Comparison of ENCODE assay signal across 19 cellular contexts in genomic region chr2:7956126-7956689, GRCh38.
DNase-seq lines count a peak whose midpoint lies in the region; FAIRE-seq and TF ChIP-seq lines count a peak whose summit lies in the region.
"Had no signal": no experiment of that assay in that cellular context is flagged by ENCODE, and none has a peak within 500 bp of the region (broad histone marks: within the 10 kb centered on the region; RNA-seq: fewer than 3 reads in every experiment).

No MANE protein-coding gene starts in this region.

- H3K27ac ChIP-seq in GM23248 (no peak overlapping the region), astrocyte (ENCODE audit: low read depth, low read length) (no peak overlapping the region), mesodermal cell (ENCODE audit: low read depth, low read length, severe bottlenecking) (peak overlapping the region; percentile 8), WERI-Rb-1 (no peak overlapping the region)

- no peak for FAIRE-seq in astrocyte (lab: Jason Lieb, UNC)
- no peak for FAIRE-seq in urothelium cell line (lab: Jason Lieb, UNC)
- FAIRE-seq: HTR-8/SVneo, RCC 7860 had no signal

- 85 to 90% methylated on average over 6 of the region's 6 CpGs for WGBS in GM23248 (ENCODE audit: low coverage in 1 of 2, low lambda C conversion rate in 2 of 2, missing lambda C conversion rate in 2 of 2), 2 experiments
- WGBS in mesodermal cell (ENCODE audit: insufficient coverage in 2 of 2), 2 experiments, result 82 to 100% methylated on average over 4 of the region's 6 CpGs

- H3K4me1 ChIP-seq in GM23248 (ENCODE audit: insufficient read depth) (no peaks in the 10 kb centered on the region), astrocyte (ENCODE audit: insufficient read depth, low read length) (no peaks in the 10 kb centered on the region), mesodermal cell (ENCODE audit: control insufficient read depth, insufficient read depth, low read length, poor library complexity, severe bottlenecking) (peaks cover 10% of the 10 kb centered on the region)
- H3K4me1 ChIP-seq: HAP-1 had no signal

- H3K9ac ChIP-seq in GM23248, result no peak overlapping the region
- H3K9ac ChIP-seq in astrocyte (ENCODE audit: low read length), result no peak overlapping the region

- no peaks in the 10 kb centered on the region for H3K36me3 ChIP-seq in GM23248 (ENCODE audit: low read depth)
- H3K36me3 ChIP-seq in astrocyte (ENCODE audit: insufficient read depth, low read length), result no peaks in the 10 kb centered on the region
- no peaks in the 10 kb centered on the region for H3K36me3 ChIP-seq in mesodermal cell (ENCODE audit: control insufficient read depth, insufficient read depth, low read length)
- H3K36me3 ChIP-seq in WERI-Rb-1, result no peaks in the 10 kb centered on the region
- H3K36me3 ChIP-seq: HAP-1 had no signal

- H4K20me1 ChIP-seq in GM23248 (ENCODE audit: insufficient read depth), result no peaks in the 10 kb centered on the region
- H4K20me1 ChIP-seq in astrocyte (ENCODE audit: insufficient read depth, low read length), result no peaks in the 10 kb centered on the region

- H2AFZ ChIP-seq in GM23248 (no peak overlapping the region), astrocyte (ENCODE audit: low read depth, low read length) (no peak overlapping the region)

- no peak overlapping the region for H3K4me3 Mint-ChIP-seq in astrocyte (ENCODE audit: unreplicated experiment)
- H3K4me3 Mint-ChIP-seq: CD8-positive, alpha-beta memory T cell; IgD-negative memory B cell had no signal

- H3K27me3 Mint-ChIP-seq in astrocyte (ENCODE audit: low read depth, unreplicated experiment), result peaks cover 12% of the 10 kb centered on the region
- H3K27me3 Mint-ChIP-seq: CD8-positive, alpha-beta memory T cell had no signal

- no peaks in the 10 kb centered on the region for H3K36me3 Mint-ChIP-seq in astrocyte (ENCODE audit: low read depth, unreplicated experiment)
- H3K36me3 Mint-ChIP-seq: CD8-positive, alpha-beta memory T cell; IgD-negative memory B cell had no signal

- H3K4me1 Mint-ChIP-seq in astrocyte (ENCODE audit: low read depth, unreplicated experiment), result peaks cover 5% of the 10 kb centered on the region
- H3K4me1 Mint-ChIP-seq: CD8-positive, alpha-beta memory T cell; IgD-negative memory B cell had no signal

- H3K27me3 ChIP-seq in GM23248 (replicated peaks; ENCODE audit: insufficient read depth) (no peaks in the 10 kb centered on the region), astrocyte (ENCODE audit: insufficient read depth, low read length) (no peaks in the 10 kb centered on the region), WERI-Rb-1 (ENCODE audit: insufficient read depth, low read depth, severe bottlenecking) (no peaks in the 10 kb centered on the region)

- in situ Hi-C loops in GM23248 (cut with MboI), result no loop called here

- H3K9me3 ChIP-seq in GM23248 (ENCODE audit: low read depth) (no peaks in the 10 kb centered on the region), astrocyte (ENCODE audit: insufficient read depth, low read depth, low read length) (no peaks in the 10 kb centered on the region), mesodermal cell (ENCODE audit: control insufficient read depth, low read length) (no peaks in the 10 kb centered on the region), WERI-Rb-1 (ENCODE audit: severe bottlenecking) (no peaks in the 10 kb centered on the region)
- H3K9me3 ChIP-seq: HAP-1 had no signal

- TF ChIP-seq CTCF in astrocyte (IDR thresholded peaks at IDR 0.05; ENCODE audit: insufficient read depth, low read depth, low read length), result no peak
- no peak for TF ChIP-seq CTCF in WERI-Rb-1 (IDR thresholded peaks at IDR 0.05; ENCODE audit: low read depth, low read length)

- no peaks in the 10 kb centered on the region for H3K79me2 ChIP-seq in GM23248 (ENCODE audit: insufficient read depth)
- H3K79me2 ChIP-seq in astrocyte (ENCODE audit: insufficient read depth, low read length), result no peaks in the 10 kb centered on the region

- DNase-seq in AG08395 (ENCODE audit: low spot score) (peak; percentile 17), GM23248 (peak; percentile 38), astrocyte (ENCODE audit: low read depth) (peak; percentile 4), SW 1271 (lab: John Stamatoyannopoulos, UW) (no peak), WERI-Rb-1 (no peak), urothelium cell line (ENCODE audit: low spot score) (no peak)
- no peak for DNase-seq in stimulated activated CD8-positive, alpha-beta memory T cell treated with anti-CD3 and anti-CD28 coated beads, Interleukin-4, amount 100 ng/mL, for 48 hours
- DNase-seq: C1 segment of cervical spinal cord; CD8-positive, alpha-beta memory T cell; DMS79 treated with DMSO at 0.1 percent for 48 hours; Karpas-422; NCI-H1417 treated with DMSO at 0.1 percent for 48 hours; NCI-H1930; NCI-H774 had no signal

- no peak overlapping the region for H3K4me3 ChIP-seq in GM23248
- H3K4me3 ChIP-seq in astrocyte (ENCODE audit: insufficient read depth, low read depth, low read length), result no peak overlapping the region
- no peak overlapping the region for H3K4me3 ChIP-seq in mesodermal cell (ENCODE audit: extremely low read depth, insufficient read depth, low read length, poor library complexity, severe bottlenecking)
- no peak overlapping the region for H3K4me3 ChIP-seq in WERI-Rb-1 (ENCODE audit: low read depth, low read length)
- H3K4me3 ChIP-seq: HAP-1 had no signal

- no peaks in the 10 kb centered on the region for H3K9me2 ChIP-seq in GM23248 (ENCODE audit: insufficient read depth)

- no peaks in the 10 kb centered on the region for H3F3A ChIP-seq in GM23248 (ENCODE audit: insufficient read depth)

- peaks cover 2% of the 10 kb centered on the region for H3K9me3 Mint-ChIP-seq in astrocyte (ENCODE audit: unreplicated experiment)
- H3K9me3 Mint-ChIP-seq: CD8-positive, alpha-beta memory T cell had no signal

- H3K4me2 ChIP-seq in GM23248 (ENCODE audit: unreplicated experiment) (no peak overlapping the region), astrocyte (ENCODE audit: low read length) (no peak overlapping the region)

- no peak overlapping the region for H3K27ac Mint-ChIP-seq in astrocyte (ENCODE audit: unreplicated experiment)
- H3K27ac Mint-ChIP-seq: IgD-negative memory B cell had no signal

Comparison
In these comparisons a context has a peak if more than half of its experiments do, and no peak if none do; other contexts are left out.
1. DNase-seq: peak in AG08395 (single experiment), GM23248 (single experiment) and astrocyte (single experiment); none in stimulated activated CD8-positive, alpha-beta memory T cell treated with anti-CD3 and anti-CD28 coated beads, Interleukin-4, amount 100 ng/mL, for 48 hours (single experiment), SW 1271 (0 of 2), WERI-Rb-1 (single experiment) and urothelium cell line (single experiment).